ENCODE assay signal across 21 cellular contexts in genomic region chr12:2283480-2283879, GRCh38.
A peak's percentile ranks its signal among the peaks of the same experiment; 100 is the strongest.
DNase-seq lines count a peak whose midpoint lies in the region; ATAC-seq and TF ChIP-seq lines count a peak whose summit lies in the region.
"Had no signal": no experiment of that assay in that cellular context is flagged by ENCODE, and none has a peak within 500 bp of the region (broad histone marks: within the 10 kb centered on the region; RNA-seq: fewer than 3 reads in every experiment).

No MANE protein-coding gene starts in this region.

- H3K27me3 ChIP-seq in left lung (peaks cover 0 to 11% of the 10 kb centered on the region in 2 donors), stomach (no peaks in the 10 kb centered on the region)
- H3K27me3 ChIP-seq: MG63 had no signal

- H3K4me3 ChIP-seq in AG10803 (ENCODE audit: low read length) (peak overlapping the region; percentile 42), SK-N-MC (peak overlapping the region; percentile 69), left lung (no peak overlapping the region), stomach (no peak overlapping the region)

- 66 to 81% (median 75%) methylated on average over 6 of the region's 6 CpGs for WGBS in stomach, 5 donors

- H3K4me1 ChIP-seq in left lung = peaks cover 28 to 38% of the 10 kb centered on the region in 2 donors
- H3K4me1 ChIP-seq in stomach = peaks cover 0 to 60% (median 41%) of the 10 kb centered on the region in 4 donors

- no peak for TF ChIP-seq EP300 in stomach (IDR thresholded peaks at IDR 0.05)

- peaks cover 10% of the 10 kb centered on the region for H3K4me1 Mint-ChIP-seq in activated naive CD8-positive, alpha-beta T cell treated with anti-CD3 and anti-CD28 coated beads for 36 hours
- H3K4me1 Mint-ChIP-seq in nephron progenitor cell = peaks cover 60% of the 10 kb centered on the region

- H3K36me3 ChIP-seq in SK-N-MC (ENCODE audit: insufficient read depth, low read length) = 0 out of 2 replicates have a peak, but pooled peaks cover 3% of the 10 kb centered on the region
- no peaks in the 10 kb centered on the region for H3K36me3 ChIP-seq in left lung
- no peaks in the 10 kb centered on the region for H3K36me3 ChIP-seq in stomach
- H3K36me3 ChIP-seq: MG63, WERI-Rb-1 had no signal

- H3K36me3 Mint-ChIP-seq in activated naive CD8-positive, alpha-beta T cell treated with anti-CD3 and anti-CD28 coated beads for 36 hours = no peaks in the 10 kb centered on the region
- H3K36me3 Mint-ChIP-seq in nephron progenitor cell (ENCODE audit: low read depth) = peaks cover 9% of the 10 kb centered on the region
- H3K36me3 Mint-ChIP-seq: naive thymus-derived CD4-positive, alpha-beta T cell had no signal

- H3K9me3 Mint-ChIP-seq in activated naive CD8-positive, alpha-beta T cell treated with anti-CD3 and anti-CD28 coated beads for 36 hours = peaks cover 7% of the 10 kb centered on the region
- peaks cover 19% of the 10 kb centered on the region for H3K9me3 Mint-ChIP-seq in nephron progenitor cell

- H3K27ac ChIP-seq in SK-N-MC (peak overlapping the region; percentile 99), left lung (peak overlapping the region; percentile 21 to 56), stomach (peak overlapping the region in 4 of 5 donors; percentile 30 to 82 (median 60))
- H3K27ac ChIP-seq: WERI-Rb-1 had no signal

- peaks cover 15% of the 10 kb centered on the region for H3K27me3 Mint-ChIP-seq in activated naive CD8-positive, alpha-beta T cell treated with anti-CD3 and anti-CD28 coated beads for 36 hours
- peaks cover 7% of the 10 kb centered on the region for H3K27me3 Mint-ChIP-seq in nephron progenitor cell (ENCODE audit: low read depth, poor library complexity)

- peak overlapping the region; percentile 67 for H3K9ac ChIP-seq in SK-N-MC (ENCODE audit: insufficient read length)

- no peak overlapping the region for H3K4me3 Mint-ChIP-seq in activated naive CD8-positive, alpha-beta T cell treated with anti-CD3 and anti-CD28 coated beads for 36 hours
- H3K4me3 Mint-ChIP-seq in nephron progenitor cell = no peak overlapping the region
- H3K4me3 Mint-ChIP-seq: activated CD8-positive, alpha-beta T cell treated with anti-CD3 and anti-CD28 coated beads, Interleukin-2, amount 10 ng/mL, durations not matched to agents 7 days and 5 days; activated T-helper 1 cell treated with anti-CD3 and anti-CD28 coated beads, Interleukin-12 subunit alpha, Interleukin-12 subunit beta, Interleukin-2, Interleukin-4 antibody, amounts not matched to agents 30 ng/mL and 10 ng/mL and 1 ng/mL, durations not matched to agents 14 hours and 24 hours and 36 hours; naive thymus-derived CD4-positive, alpha-beta T cell had no signal

- ATAC-seq in left lung (no peak), HG03097 (IDR thresholded peaks at IDR 0.05; ENCODE audit: low FRiP score, unreplicated experiment) (no peak)
- ATAC-seq: activated CD8-positive, alpha-beta T cell treated with anti-CD3 and anti-CD28 coated beads, Interleukin-2, amount 10 ng/mL, durations not matched to agents 7 days and 5 days; naive thymus-derived CD4-positive, alpha-beta T cell had no signal

- H3K9me3 ChIP-seq in SK-N-MC (ENCODE audit: low read depth, low read length) (no peaks in the 10 kb centered on the region; the same call in 1 of the 2 replicates), left lung (no peaks in the 10 kb centered on the region), stomach (no peaks in the 10 kb centered on the region)

- no peak for TF ChIP-seq POLR2A in stomach (IDR thresholded peaks at IDR 0.05)

- DNase-seq in AG10803 (ENCODE audit: low read depth) (no peak), SK-N-MC (ENCODE audit: low read depth, low spot score) (no peak), left lung (no peak), stomach (no peak), amniotic stem cell (lab: John Stamatoyannopoulos, UW) (no peak), nephron progenitor cell (no peak)
- DNase-seq in activated naive CD8-positive, alpha-beta T cell treated with anti-CD3 and anti-CD28 coated beads for 36 hours = no peak
- DNase-seq: activated CD8-positive, alpha-beta T cell treated with anti-CD3 and anti-CD28 coated beads, Interleukin-2, amount 10 ng/mL, durations not matched to agents 7 days and 5 days; cortex of kidney; hippocampal formation; left colon; naive thymus-derived CD4-positive, alpha-beta T cell; NCI-H2081; NCI-H69; stimulated activated CD4-positive, alpha-beta T cell treated with anti-CD3 and anti-CD28 coated beads, Interleukin-2, amount 100 ng/mL, for 48 hours; stimulated activated CD8-positive, alpha-beta memory T cell treated with anti-CD3 and anti-CD28 coated beads, Interleukin-4, amount 100 ng/mL, for 48 hours; T-helper 1 cell; WERI-Rb-1 had no signal

- TF ChIP-seq CTCF in AG10803 (conservative IDR thresholded peaks at IDR 0.05; ENCODE audit: low read length) = no peak
- no peak for TF ChIP-seq CTCF in left lung (IDR thresholded peaks at IDR 0.05)
- no peak for TF ChIP-seq CTCF in stomach (IDR thresholded peaks at IDR 0.05)
- no peak for TF ChIP-seq CTCF in nephron progenitor cell (IDR thresholded peaks at IDR 0.05)

- no peak overlapping the region for H3K27ac Mint-ChIP-seq in activated naive CD8-positive, alpha-beta T cell treated with anti-CD3 and anti-CD28 coated beads for 36 hours
- H3K27ac Mint-ChIP-seq in nephron progenitor cell = no peak overlapping the region
- H3K27ac Mint-ChIP-seq: activated CD8-positive, alpha-beta T cell treated with anti-CD3 and anti-CD28 coated beads, Interleukin-2, amount 10 ng/mL, durations not matched to agents 7 days and 5 days; activated T-helper 1 cell treated with anti-CD3 and anti-CD28 coated beads, Interleukin-12 subunit alpha, Interleukin-12 subunit beta, Interleukin-2, Interleukin-4 antibody, amounts not matched to agents 30 ng/mL and 10 ng/mL and 1 ng/mL, durations not matched to agents 14 hours and 24 hours and 36 hours; naive thymus-derived CD4-positive, alpha-beta T cell had no signal

- intact Hi-C loops in left lung (cut with DNase I) = loop anchor here in 1 of 2 donors (10.0 kb wide), 1 partner anchor 229 kb away; the partner anchor contains the start of gene CACNA1C
- intact Hi-C loops in stomach (cut with DNase I; ENCODE audit: low total_unique reads) = no loop called here

Comparison
In these comparisons a context has a peak if more than half of its experiments do, and no peak if none do; other contexts are left out.
1. H3K4me3 ChIP-seq: peak in AG10803 (single experiment) and SK-N-MC (single experiment); none in left lung (0 of 2) and stomach (0 of 4).
2. H3K27ac ChIP-seq: peak in every context shown above with its lines; median percentile 99 in SK-N-MC; 60 in stomach; 38 in left lung.